19 cellular contexts compared by ENCODE assay signal in genomic region chr6:127328043-127328442, GRCh38. TPM values are rescaled to one million over a fixed set of nuclear protein-coding genes. Genes with fewer than 3 reads are reported as not detected.
DNase-seq lines count a peak whose midpoint lies in the region; ATAC-seq and TF ChIP-seq lines count a peak whose summit lies in the region.
"Had no signal": no experiment of that assay in that cellular context is flagged by ENCODE, and none has a peak within 500 bp of the region (broad histone marks: within the 10 kb centered on the region; RNA-seq: fewer than 3 reads in every experiment).

No MANE protein-coding gene starts in this region.

- TF ChIP-seq CTCF in astrocyte of the spinal cord (IDR thresholded peaks at IDR 0.05; ENCODE audit: low read depth, low read length) (no peak), omental fat pad (IDR thresholded peaks at IDR 0.05) (no peak)

- DNase-seq in ELR (ENCODE audit: low read depth) (peak; percentile 80), M059J (ENCODE audit: low read depth) (peak; percentile 56), astrocyte of the spinal cord (ENCODE audit: low read depth, low spot score) (peak; percentile 60), kidney tubule cell (ENCODE audit: low spot score) (peak; percentile 71), omental fat pad (ENCODE audit: low spot score) (no peak)
- DNase-seq: CD8-positive, alpha-beta T cell; NCI-H1417; NCI-H1930; NCI-H2171; NCI-H446 treated with DMSO at 0.1 percent for 48 hours; NCI-H774; RPMI8226; SJCRH30; SW 1271 had no signal

- in situ Hi-C loops in astrocyte of the spinal cord (cut with HindIII; ENCODE audit: low sequenced_read_pairs) = no loop called here

- ATAC-seq in GM21737 (IDR thresholded peaks at IDR 0.05; ENCODE audit: unreplicated experiment) (no peak), omental fat pad (ENCODE audit: low FRiP score) (no peak), GM21786 (IDR thresholded peaks at IDR 0.05; ENCODE audit: unreplicated experiment) (no peak), HG02852 (IDR thresholded peaks at IDR 0.05; ENCODE audit: unreplicated experiment) (no peak)
- ATAC-seq: CD8-positive, alpha-beta T cell; GM12878; HCT116 had no signal

- H3K4me3 ChIP-seq in astrocyte of the spinal cord (ENCODE audit: low read depth, low read length) = no peak overlapping the region
- H3K4me3 ChIP-seq: GM12878, SJCRH30 had no signal

RNA-seq across cellular contexts. Expression of gene ECHDC1, which starts 15.4 kb away (rescaled TPM):
- total RNA-seq in M059J (2014; rRNA removed; shearing (Covaris generic)) = 64.1 and 71.8 TPM in 2 replicates
- 10 to 100 TPM; 46.2 to 60.9 (median 60.2) TPM for total RNA-seq in omental fat pad
